Comparison of ENCODE assay signal across 21 cellular contexts in the genomic region with DNA sequence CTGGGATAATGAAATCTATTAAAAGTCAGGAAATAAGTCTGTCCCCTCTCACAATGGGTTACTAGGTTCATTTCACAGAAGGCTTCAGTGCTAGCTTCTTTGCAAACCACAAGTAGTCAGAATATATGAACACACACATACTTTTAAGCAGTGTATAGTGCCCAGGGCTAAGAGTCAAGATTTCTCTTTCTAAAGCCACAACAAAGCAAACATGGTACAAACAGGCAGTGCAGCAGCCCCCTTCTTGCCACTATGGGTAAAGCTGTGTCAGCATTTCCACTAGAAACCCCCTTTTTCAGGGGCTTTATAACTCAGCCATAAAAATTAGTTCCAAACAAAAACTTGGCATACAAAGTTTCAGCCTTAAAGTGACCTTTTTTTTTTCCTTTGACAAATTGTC.
A peak's percentile ranks its signal among the peaks of the same experiment; 100 is the strongest.
DNase-seq lines count a peak whose midpoint lies in the region; ATAC-seq and TF ChIP-seq lines count a peak whose summit lies in the region.
"Had no signal": no experiment of that assay in that cellular context is flagged by ENCODE, and none has a peak within 500 bp of the region (broad histone marks: within the 10 kb centered on the region; RNA-seq: fewer than 3 reads in every experiment).

No MANE protein-coding gene starts in this region.

- peak; percentile 34 for ATAC-seq in activated CD8-positive, alpha-beta T cell treated with anti-CD3 and anti-CD28 coated beads for 36 hours
- no peak for ATAC-seq in activated CD8-positive, alpha-beta T cell treated with anti-CD3 and anti-CD28 coated beads, Interleukin-2, amount 10 ng/mL, durations not matched to agents 7 days and 5 days
- ATAC-seq in upper lobe of left lung (ENCODE audit: low FRiP score in 2 of 2) = no peak
- ATAC-seq: Right ventricle myocardium inferior had no signal

- no peak overlapping the region for H3K18ac ChIP-seq in mesenchymal stem cell (ENCODE audit: low read depth in 1 of 2, low read length in 2 of 2)

- no peak overlapping the region for H3K4me3 ChIP-seq in WERI-Rb-1 (ENCODE audit: low read depth, low read length)
- H3K4me3 ChIP-seq in mesenchymal stem cell (ENCODE audit: insufficient read depth in 1 of 2, low read depth in 1 of 2, low read length in 2 of 2) = no peak overlapping the region
- no peak overlapping the region for H3K4me3 ChIP-seq in thyroid gland (replicated peaks in 1 of 3)
- no peak overlapping the region for H3K4me3 ChIP-seq in upper lobe of left lung
- no peak overlapping the region for H3K4me3 ChIP-seq in foreskin fibroblast (ENCODE audit: low read depth in 1 of 2, low read length in 2 of 2)
- H3K4me3 ChIP-seq: left ventricle myocardium inferior, sigmoid colon, transverse colon had no signal

- H2AK5ac ChIP-seq in mesenchymal stem cell (ENCODE audit: low read length, severe bottlenecking) = no peak overlapping the region

- CTCF ChIA-PET in activated CD8-positive, alpha-beta T cell treated with anti-CD3 and anti-CD28 coated beads for 36 hours (lab: Charles Lee) = no interaction called here
- CTCF ChIA-PET in activated CD8-positive, alpha-beta T cell treated with anti-CD3 and anti-CD28 coated beads, Interleukin-2, amount 10 ng/mL, durations not matched to agents 7 days and 5 days (lab: Charles Lee) = interaction anchor here (1.6 kb wide), 1 partner anchor 318 kb away, joined by 3 read pairs; no protein-coding TSS in a partner anchor

- H3K4ac ChIP-seq in mesenchymal stem cell (ENCODE audit: low read depth in 1 of 2, low read length in 2 of 2) = no peak overlapping the region

- H3K79me1 ChIP-seq in mesenchymal stem cell (replicated peaks; ENCODE audit: low read length, poor library complexity, severe bottlenecking) = no peaks in the 10 kb centered on the region

- H3K36me3 Mint-ChIP-seq in activated CD8-positive, alpha-beta T cell treated with anti-CD3 and anti-CD28 coated beads for 36 hours (ENCODE audit: low read depth) = no peaks in the 10 kb centered on the region
- H3K36me3 Mint-ChIP-seq in activated CD8-positive, alpha-beta T cell treated with anti-CD3 and anti-CD28 coated beads, Interleukin-2, amount 10 ng/mL, durations not matched to agents 7 days and 5 days (ENCODE audit: low read depth) = no peaks in the 10 kb centered on the region
- H3K36me3 Mint-ChIP-seq: CD14-positive monocyte, natural killer cell had no signal

- no peaks in the 10 kb centered on the region for H3K27me3 ChIP-seq in WERI-Rb-1 (ENCODE audit: insufficient read depth, low read depth, severe bottlenecking)
- H3K27me3 ChIP-seq in mesenchymal stem cell (ENCODE audit: control insufficient read depth in 1 of 2, insufficient read depth in 1 of 2, low read length in 2 of 2) = no peaks in the 10 kb centered on the region
- no peaks in the 10 kb centered on the region for H3K27me3 ChIP-seq in thyroid gland
- H3K27me3 ChIP-seq in upper lobe of left lung = no peaks in the 10 kb centered on the region
- H3K27me3 ChIP-seq: sigmoid colon, transverse colon had no signal

- no peak overlapping the region for H3K27ac Mint-ChIP-seq in activated CD8-positive, alpha-beta T cell treated with anti-CD3 and anti-CD28 coated beads for 36 hours
- no peak overlapping the region for H3K27ac Mint-ChIP-seq in activated CD8-positive, alpha-beta T cell treated with anti-CD3 and anti-CD28 coated beads, Interleukin-2, amount 10 ng/mL, durations not matched to agents 7 days and 5 days
- H3K27ac Mint-ChIP-seq: activated naive CD4-positive, alpha-beta T cell treated with anti-CD3 and anti-CD28 coated beads for 36 hours; CD14-positive monocyte had no signal

- no peak overlapping the region for H2AFZ ChIP-seq in mesenchymal stem cell (ENCODE audit: low read depth, low read length)

- POLR2A ChIA-PET in activated CD8-positive, alpha-beta T cell treated with anti-CD3 and anti-CD28 coated beads for 36 hours (lab: Charles Lee) = interaction anchor here (0.6 kb wide), 1 partner anchor 12 kb away, joined by 3 read pairs; no protein-coding TSS in a partner anchor
- POLR2A ChIA-PET in activated CD8-positive, alpha-beta T cell treated with anti-CD3 and anti-CD28 coated beads, Interleukin-2, amount 10 ng/mL, durations not matched to agents 7 days and 5 days (lab: Charles Lee) = no interaction called here

- H3K9ac ChIP-seq in mesenchymal stem cell (ENCODE audit: low read length) = peak overlapping the region; percentile 60

- no peak overlapping the region for H2BK120ac ChIP-seq in mesenchymal stem cell (ENCODE audit: low read depth, low read length)

- H4K91ac ChIP-seq in mesenchymal stem cell (ENCODE audit: low read length) = no peak overlapping the region

- no peak overlapping the region for H3K4me3 Mint-ChIP-seq in activated CD8-positive, alpha-beta T cell treated with anti-CD3 and anti-CD28 coated beads for 36 hours
- H3K4me3 Mint-ChIP-seq in activated CD8-positive, alpha-beta T cell treated with anti-CD3 and anti-CD28 coated beads, Interleukin-2, amount 10 ng/mL, durations not matched to agents 7 days and 5 days = no peak overlapping the region
- H3K4me3 Mint-ChIP-seq: activated naive CD4-positive, alpha-beta T cell treated with anti-CD3 and anti-CD28 coated beads for 36 hours; CD14-positive monocyte; natural killer cell had no signal

- no peaks in the 10 kb centered on the region for H3K27me3 Mint-ChIP-seq in activated CD8-positive, alpha-beta T cell treated with anti-CD3 and anti-CD28 coated beads for 36 hours
- H3K27me3 Mint-ChIP-seq in activated CD8-positive, alpha-beta T cell treated with anti-CD3 and anti-CD28 coated beads, Interleukin-2, amount 10 ng/mL, durations not matched to agents 7 days and 5 days (ENCODE audit: low read depth) = no peaks in the 10 kb centered on the region

- H3K36me3 ChIP-seq in WERI-Rb-1 = no peaks in the 10 kb centered on the region
- H3K36me3 ChIP-seq in mesenchymal stem cell (ENCODE audit: control insufficient read depth in 1 of 2, insufficient read depth in 2 of 2, low read depth in 1 of 2, low read length in 2 of 2) = no peaks in the 10 kb centered on the region
- H3K36me3 ChIP-seq in thyroid gland = no peaks in the 10 kb centered on the region
- H3K36me3 ChIP-seq in upper lobe of left lung = no peaks in the 10 kb centered on the region
- H3K36me3 ChIP-seq: left ventricle myocardium inferior, sigmoid colon, transverse colon had no signal

- no peak overlapping the region for H4K8ac ChIP-seq in mesenchymal stem cell (ENCODE audit: low read length)

- H3K9me3 ChIP-seq in WERI-Rb-1 (ENCODE audit: severe bottlenecking) (no peaks in the 10 kb centered on the region), mesenchymal stem cell (ENCODE audit: control insufficient read depth, low read length) (no peaks in the 10 kb centered on the region), thyroid gland (no peaks in the 10 kb centered on the region), upper lobe of left lung (no peaks in the 10 kb centered on the region)
- H3K9me3 ChIP-seq: left ventricle myocardium inferior, sigmoid colon, transverse colon had no signal

- intact Hi-C loops in activated CD8-positive, alpha-beta T cell treated with anti-CD3 and anti-CD28 coated beads for 36 hours (cut with micrococcal nuclease) = no loop called here
- intact Hi-C loops in thyroid gland (cut with DNase I) = no loop called here

- no peak overlapping the region for H2BK15ac ChIP-seq in mesenchymal stem cell (ENCODE audit: low read depth, poor library complexity, severe bottlenecking)

- TF ChIP-seq CTCF in activated CD8-positive, alpha-beta T cell treated with anti-CD3 and anti-CD28 coated beads for 36 hours (IDR thresholded peaks at IDR 0.05) = no peak
- TF ChIP-seq CTCF in WERI-Rb-1 (IDR thresholded peaks at IDR 0.05; ENCODE audit: low read depth, low read length) = no peak
- no peak for TF ChIP-seq CTCF in thyroid gland (IDR thresholded peaks at IDR 0.05)
- TF ChIP-seq CTCF in upper lobe of left lung (IDR thresholded peaks at IDR 0.05) = no peak
- TF ChIP-seq CTCF in foreskin fibroblast (IDR thresholded peaks at IDR 0.05; ENCODE audit: low read depth, low read length) = no peak

- DNase-seq in activated CD8-positive, alpha-beta T cell treated with anti-CD3 and anti-CD28 coated beads for 36 hours = peak; percentile 6
- DNase-seq in activated CD8-positive, alpha-beta T cell treated with anti-CD3 and anti-CD28 coated beads, Interleukin-2, amount 10 ng/mL, durations not matched to agents 7 days and 5 days = no peak
- DNase-seq in WERI-Rb-1 (no peak), mesenchymal stem cell (no peak), thyroid gland (no peak), LoVo (ENCODE audit: low spot score) (no peak), upper lobe of left lung (no peak), foreskin fibroblast (no peak)
- DNase-seq: activated naive CD4-positive, alpha-beta T cell treated with anti-CD3 and anti-CD28 coated beads for 36 hours; central memory CD4-positive, alpha-beta T cell; effector memory CD4-positive, alpha-beta T cell; left ventricle myocardium inferior; natural killer cell; NCI-H1048; sigmoid colon; stimulated activated CD4-positive, alpha-beta T cell treated with anti-CD3 and anti-CD28 coated beads, Interleukin-4, amount 100 ng/mL, for 1 hour; stimulated activated CD8-positive, alpha-beta memory T cell treated with anti-CD3 and anti-CD28 coated beads, Interleukin-4, amount 100 ng/mL, for 48 hours; T-helper 2 cell; transverse colon had no signal

- TF ChIP-seq EP300 in upper lobe of left lung (IDR thresholded peaks at IDR 0.05) = no peak

- no peak overlapping the region for H3K4me2 ChIP-seq in mesenchymal stem cell (ENCODE audit: low read length, poor library complexity, severe bottlenecking)

- H3K4me1 ChIP-seq in mesenchymal stem cell (ENCODE audit: control insufficient read depth, insufficient read depth, low read depth, low read length) = no peaks in the 10 kb centered on the region
- H3K4me1 ChIP-seq in thyroid gland = peaks cover 12 to 19% of the 10 kb centered on the region in 2 donors
- no peaks in the 10 kb centered on the region for H3K4me1 ChIP-seq in upper lobe of left lung

- peak overlapping the region; percentile 53 for H3K27ac ChIP-seq in WERI-Rb-1
- no peak overlapping the region for H3K27ac ChIP-seq in mesenchymal stem cell (ENCODE audit: low read length, poor library complexity, severe bottlenecking)
- H3K27ac ChIP-seq in thyroid gland = peak overlapping the region; percentile 38 to 52 (median 40)
- H3K27ac ChIP-seq in upper lobe of left lung = no peak overlapping the region
- H3K27ac ChIP-seq: left ventricle myocardium inferior, transverse colon had no signal

- H3K23ac ChIP-seq in mesenchymal stem cell (ENCODE audit: low read length in 2 of 2) = no peak overlapping the region

- H2BK5ac ChIP-seq in mesenchymal stem cell (ENCODE audit: low read depth, low read length, poor library complexity, severe bottlenecking) = no peak overlapping the region

- no peak overlapping the region for H3K14ac ChIP-seq in mesenchymal stem cell (ENCODE audit: low read length in 2 of 2)

- H3K4me1 Mint-ChIP-seq in activated CD8-positive, alpha-beta T cell treated with anti-CD3 and anti-CD28 coated beads for 36 hours (ENCODE audit: low read depth) = peaks cover 2% of the 10 kb centered on the region
- no peaks in the 10 kb centered on the region for H3K4me1 Mint-ChIP-seq in activated CD8-positive, alpha-beta T cell treated with anti-CD3 and anti-CD28 coated beads, Interleukin-2, amount 10 ng/mL, durations not matched to agents 7 days and 5 days (ENCODE audit: low read depth)
- H3K4me1 Mint-ChIP-seq: CD14-positive monocyte had no signal

- no peak overlapping the region for H2BK12ac ChIP-seq in mesenchymal stem cell (ENCODE audit: low read length in 2 of 2)

- no peaks in the 10 kb centered on the region for H3K9me3 Mint-ChIP-seq in activated CD8-positive, alpha-beta T cell treated with anti-CD3 and anti-CD28 coated beads for 36 hours
- H3K9me3 Mint-ChIP-seq in activated CD8-positive, alpha-beta T cell treated with anti-CD3 and anti-CD28 coated beads, Interleukin-2, amount 10 ng/mL, durations not matched to agents 7 days and 5 days (ENCODE audit: insufficient read depth) = no peaks in the 10 kb centered on the region
- H3K9me3 Mint-ChIP-seq: activated naive CD4-positive, alpha-beta T cell treated with anti-CD3 and anti-CD28 coated beads for 36 hours; natural killer cell had no signal

- TF ChIP-seq POLR2A in thyroid gland (IDR thresholded peaks at IDR 0.05) (no peak), upper lobe of left lung (IDR thresholded peaks at IDR 0.05) (no peak)

Comparison
In these comparisons a context has a peak if more than half of its experiments do, and no peak if none do; other contexts are left out.
1. H3K27ac ChIP-seq: peak in WERI-Rb-1 (single experiment) and thyroid gland (3 of 3); none in mesenchymal stem cell (single experiment) and upper lobe of left lung (0 of 4).